8 cellular contexts compared by ENCODE assay signal in genomic region chr1:228084325-228084724, GRCh38. TPM values are rescaled to one million over a fixed set of nuclear protein-coding genes. Genes with fewer than 3 reads are reported as not detected.
DNase-seq lines count a peak whose midpoint lies in the region; ATAC-seq and TF ChIP-seq lines count a peak whose summit lies in the region.

No MANE protein-coding gene starts in this region.

- H3K27ac ChIP-seq in spleen, result peak overlapping the region in 7 of 8 donors; percentile 98 to 100 (median 99)

- H3K4me3 Mint-ChIP-seq in activated T-helper 17 cell treated with anti-CD3 and anti-CD28 coated beads, Interleukin-2, amount 50 U/mL, for 72 hours, result peak overlapping the region; percentile 90

- no peaks in the 10 kb centered on the region for H3K9me3 ChIP-seq in spleen

- H3K4me1 ChIP-seq in spleen, result peaks cover 60 to 89% (median 80%) of the 10 kb centered on the region in 6 donors

- peaks cover 44% of the 10 kb centered on the region for H3K4me1 Mint-ChIP-seq in activated T-helper 17 cell treated with anti-CD3 and anti-CD28 coated beads, Interleukin-2, amount 50 U/mL, for 72 hours

- no peak for TF ChIP-seq POLR2A in spleen (IDR thresholded peaks at IDR 0.05)

- H3K36me3 ChIP-seq in spleen, result peaks cover 0 to 24% (median 4%) of the 10 kb centered on the region in 6 donors

- no peaks in the 10 kb centered on the region for H3K9me3 Mint-ChIP-seq in activated T-helper 17 cell treated with anti-CD3 and anti-CD28 coated beads, Interleukin-2, amount 50 U/mL, for 72 hours

- peak overlapping the region; percentile 96 for H3K27ac Mint-ChIP-seq in activated T-helper 17 cell treated with anti-CD3 and anti-CD28 coated beads, Interleukin-2, amount 50 U/mL, for 72 hours

- peak overlapping the region; percentile 85 to 96 (median 92) for H3K4me3 ChIP-seq in spleen

- no peaks in the 10 kb centered on the region for H3K27me3 Mint-ChIP-seq in activated T-helper 17 cell treated with anti-CD3 and anti-CD28 coated beads, Interleukin-2, amount 50 U/mL, for 72 hours

- WGBS in spleen, 5 donors, result 6 to 28% (median 12%) methylated on average over 3 of the region's 3 CpGs

- DNase-seq in activated naive CD4-positive, alpha-beta T cell treated with Interleukin-2 at 50 U/mL for 16 hours, result peak; percentile 17
- DNase-seq in activated naive CD4-positive, alpha-beta T cell treated with anti-CD3 and anti-CD28 coated beads, Interleukin-2, amount 50 U/mL, for 16 hours, result no peak
- DNase-seq in hepatic stellate cell (ENCODE audit: low spot score) (peak; percentile 84), spleen (no peak), kidney glomerular epithelial cell (lab: John Stamatoyannopoulos, UW) (no peak)

- intact Hi-C loops in spleen (cut with DNase I; ENCODE audit: low total_unique reads), result no loop called here

- peaks cover 65% of the 10 kb centered on the region for H3K36me3 Mint-ChIP-seq in activated T-helper 17 cell treated with anti-CD3 and anti-CD28 coated beads, Interleukin-2, amount 50 U/mL, for 72 hours (ENCODE audit: low read depth)

- ATAC-seq in activated T-helper 17 cell treated with anti-CD3 and anti-CD28 coated beads, Interleukin-2, amount 50 U/mL, for 72 hours (replicated peaks), result peak; percentile 44
- ATAC-seq in HG03571 (IDR thresholded peaks at IDR 0.05; ENCODE audit: unreplicated experiment), result no peak
- ATAC-seq in HG02938 (IDR thresholded peaks at IDR 0.05; ENCODE audit: unreplicated experiment), result no peak

- H3K27me3 ChIP-seq in spleen (replicated peaks in 1 of 7), result no peaks in the 10 kb centered on the region

- no peak for TF ChIP-seq CTCF in spleen (IDR thresholded peaks at IDR 0.05 in 8 of 11, conservative IDR thresholded peaks at IDR 0.05 in 3 of 11)

RNA-seq across cellular contexts. Expression of gene ARF1, which starts 1.8 kb away (rescaled TPM):
- 100 to 1,000 TPM; 288 to 364 TPM for total RNA-seq in activated T-helper 17 cell treated with anti-CD3 and anti-CD28 coated beads, Interleukin-2, amount 50 U/mL, for 72 hours
- total RNA-seq in spleen, result 100 to 1,000 TPM; 302 to 387 (median 338) TPM
- polyA plus RNA-seq in spleen, result 100 to 1,000 TPM; 150 to 282 (median 231) TPM

RNA-seq across cellular contexts. Expression of gene C1orf35, which starts 18.8 kb away (rescaled TPM):
- 10 to 100 TPM; 18.3 TPM for total RNA-seq in activated T-helper 17 cell treated with anti-CD3 and anti-CD28 coated beads, Interleukin-2, amount 50 U/mL, for 72 hours
- 10 to 100 TPM in 6 of 7 donors, 1 to 10 TPM in 1; 7.3 to 14.2 (median 11.9) TPM for total RNA-seq in spleen
- polyA plus RNA-seq in spleen, result 10 to 100 TPM; 18.7 to 23.4 (median 21.7) TPM

RNA-seq across cellular contexts. Expression of gene MRPL55, which starts 24.8 kb away (rescaled TPM):
- 10 to 100 TPM; 42.3 to 48.6 TPM for total RNA-seq in activated T-helper 17 cell treated with anti-CD3 and anti-CD28 coated beads, Interleukin-2, amount 50 U/mL, for 72 hours
- total RNA-seq in spleen, result 100 to 1,000 TPM in 1 of 7 donors, 10 to 100 TPM in 6; 32.3 to 103 (median 39.0) TPM
- 100 to 1,000 TPM in 2 of 3 donors, 10 to 100 TPM in 1; 95.2 to 114 (median 111) TPM for polyA plus RNA-seq in spleen

RNA-seq across cellular contexts. Expression of gene GUK1, which starts 55.8 kb away (rescaled TPM):
- total RNA-seq in activated T-helper 17 cell treated with anti-CD3 and anti-CD28 coated beads, Interleukin-2, amount 50 U/mL, for 72 hours, result 100 to 1,000 TPM; 284 to 285 TPM
- 100 to 1,000 TPM; 167 to 218 (median 186) TPM for total RNA-seq in spleen
- 100 to 1,000 TPM; 279 to 499 (median 316) TPM for polyA plus RNA-seq in spleen

Comparison
In these comparisons a context has a peak if more than half of its experiments do, and no peak if none do; other contexts are left out.
1. DNase-seq: peak in activated naive CD4-positive, alpha-beta T cell treated with Interleukin-2 at 50 U/mL for 16 hours (single experiment) and hepatic stellate cell (single experiment); none in activated naive CD4-positive, alpha-beta T cell treated with anti-CD3 and anti-CD28 coated beads, Interleukin-2, amount 50 U/mL, for 16 hours (single experiment), spleen (single experiment) and kidney glomerular epithelial cell (single experiment).